12 cellular contexts compared by ENCODE assay signal in genomic region chr9:95880011-95880690, GRCh38. TPM values are rescaled to one million over a fixed set of nuclear protein-coding genes. Genes with fewer than 3 reads are reported as not detected.
DNase-seq lines count a peak whose midpoint lies in the region; ATAC-seq and TF ChIP-seq lines count a peak whose summit lies in the region.
"Had no signal": no experiment of that assay in that cellular context is flagged by ENCODE, and none has a peak within 500 bp of the region (broad histone marks: within the 10 kb centered on the region; RNA-seq: fewer than 3 reads in every experiment).

No MANE protein-coding gene starts in this region.

- H3K27me3 ChIP-seq in Peyer's patch, result no peaks in the 10 kb centered on the region

- no peak overlapping the region for H3K4me3 Mint-ChIP-seq in T-helper 17 cell

- ATAC-seq in T-helper 17 cell (no peak), HG02840 (IDR thresholded peaks at IDR 0.05; ENCODE audit: low FRiP score, unreplicated experiment) (no peak)
- ATAC-seq: Panc1 had no signal

- peak overlapping the region in 2 of 4 donors; percentile 3 to 37 for H3K27ac ChIP-seq in Peyer's patch

- H3K4me1 Mint-ChIP-seq in T-helper 17 cell, result peaks cover 23% of the 10 kb centered on the region

- no peaks in the 10 kb centered on the region for H3K4me1 ChIP-seq in Peyer's patch

- peak overlapping the region; percentile 19 for H3K27ac Mint-ChIP-seq in T-helper 17 cell

- H3K36me3 Mint-ChIP-seq in T-helper 17 cell (ENCODE audit: low read depth), result peaks cover 4% of the 10 kb centered on the region

- H3K27me3 Mint-ChIP-seq in T-helper 17 cell, result no peaks in the 10 kb centered on the region

- DNase-seq in H4 (ENCODE audit: low spot score), result peak; percentile 62
- DNase-seq in T-helper 17 cell, result no peak
- DNase-seq in fibroblast of gingiva (ENCODE audit: low read depth), result peak; percentile 51
- peak; percentile 26 for DNase-seq in skeletal muscle cell (ENCODE audit: low read depth)
- no peak for DNase-seq in DMS79 treated with DMSO at 0.1 percent for 48 hours (lab: John Stamatoyannopoulos, UW)
- DNase-seq in Peyer's patch, result no peak
- DNase-seq in NCI-H1694 (lab: John Stamatoyannopoulos, UW), result no peak
- DNase-seq: activated effector memory CD4-positive, alpha-beta T cell treated with Interleukin-2 at 50 U/mL for 16 hours; effector CD8-positive, alpha-beta T cell; NCI-H2171 had no signal

- H3K9me3 ChIP-seq in T-helper 17 cell (ENCODE audit: control insufficient read depth, low read length, poor library complexity, severe bottlenecking) (no peaks in the 10 kb centered on the region), Peyer's patch (no peaks in the 10 kb centered on the region)

- no peak for TF ChIP-seq CTCF in Peyer's patch (IDR thresholded peaks at IDR 0.05)

- H3K4me3 ChIP-seq in skeletal muscle cell (ENCODE audit: low read depth, low read length) (no peak overlapping the region), Peyer's patch (no peak overlapping the region)

- H3K36me3 ChIP-seq in Peyer's patch, result peaks cover 0 to 4% (median 0%) of the 10 kb centered on the region in 3 donors

- TF ChIP-seq POLR2A in Peyer's patch (IDR thresholded peaks at IDR 0.05), result no peak

RNA-seq across cellular contexts. Expression of gene ERCC6L2, which starts 4.7 kb away (rescaled TPM):
- 30.8 and 37.7 TPM in 2 replicates for total RNA-seq in H4 (2014; rRNA removed; shearing (Covaris generic))
- total RNA-seq in T-helper 17 cell (10 to 100 TPM; 38.8 to 39.4 TPM), Peyer's patch (100 to 1,000 TPM in 2 of 4 donors, 10 to 100 TPM in 2; 62.4 to 199 (median 101) TPM)

Comparison
In these comparisons a context has a peak if more than half of its experiments do, and no peak if none do; other contexts are left out.
1. DNase-seq: peak in H4 (single experiment), fibroblast of gingiva (single experiment) and skeletal muscle cell (single experiment); none in T-helper 17 cell (0 of 3), DMS79 treated with DMSO at 0.1 percent for 48 hours (single experiment), Peyer's patch (0 of 3) and NCI-H1694 (single experiment).